Comparison of ENCODE assay signal across 27 cellular contexts in the genomic region with DNA sequence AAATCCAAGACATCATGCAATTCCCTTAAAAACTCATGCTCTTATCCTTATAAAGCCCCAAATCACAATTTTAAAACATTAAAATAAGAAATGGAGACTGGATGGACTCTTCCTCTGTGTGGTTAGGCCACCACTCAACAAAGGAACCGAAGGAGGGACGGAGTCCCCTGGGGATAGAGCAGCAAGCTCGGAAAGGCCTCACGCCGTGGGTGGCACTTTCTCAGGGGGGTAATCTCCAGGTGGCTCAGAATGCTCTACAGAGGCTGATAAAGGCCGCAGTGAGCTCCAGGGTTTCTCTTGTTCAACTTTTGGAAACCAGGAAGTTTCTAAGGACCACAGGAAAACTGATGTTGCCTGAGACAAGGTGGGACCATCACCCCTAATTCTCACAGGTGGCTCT. TPM values are rescaled to one million over a fixed set of nuclear protein-coding genes. Genes with fewer than 3 reads are reported as not detected.
"Had no signal": no experiment of that assay in that cellular context is flagged by ENCODE, and none has a peak within 500 bp of the region (broad histone marks: within the 10 kb centered on the region; RNA-seq: fewer than 3 reads in every experiment).

No MANE protein-coding gene starts in this region.

- H3K27me3 Mint-ChIP-seq: activated T-helper 17 cell treated with anti-CD3 and anti-CD28 coated beads, Interleukin-2, amount 50 U/mL, for 72 hours; memory B cell had no signal

- H3K27me3 ChIP-seq: heart right ventricle, neutrophil, ovary, right atrium auricular region, tibial artery had no signal

- H3K9me3 Mint-ChIP-seq: activated T-helper 17 cell treated with anti-CD3 and anti-CD28 coated beads, Interleukin-2, amount 50 U/mL, for 72 hours; memory B cell; nephron; stimulated activated naive CD8-positive, alpha-beta T cell treated with anti-CD3 and anti-CD28 coated beads, Interleukin-15, Interleukin-2, amounts not matched to agents 100 ng/mL and 50 ng/mL, for 24 hours had no signal

- DNase-seq: activated CD4-positive, alpha-beta T cell treated with anti-CD3 and anti-CD28 coated beads for 4 hours; activated CD4-positive, alpha-beta T cell treated with anti-CD3 and anti-CD28 coated beads, Interleukin-2, amount 50 U/mL, for 48 hours; activated CD4-positive, CD25-positive, alpha-beta regulatory T cell; amniotic stem cell; cerebellar nuclear complex; cortex of kidney; foreskin fibroblast; heart right ventricle; left colon; ovary; psoas muscle; stimulated activated CD4-positive, alpha-beta T cell treated with anti-CD3 and anti-CD28 coated beads, Interleukin-4, amount 100 ng/mL, for 24 hours; substantia nigra; tibial artery had no signal

- H3K27ac ChIP-seq: heart right ventricle, neutrophil, ovary, psoas muscle, right atrium auricular region, tibial artery had no signal

- H3K9me3 ChIP-seq: heart right ventricle, neutrophil, ovary, psoas muscle, right atrium auricular region, tibial artery had no signal

- H3K4me3 Mint-ChIP-seq: activated naive CD8-positive, alpha-beta T cell; activated T-helper 17 cell treated with anti-CD3 and anti-CD28 coated beads, Interleukin-2, amount 50 U/mL, for 72 hours; memory B cell; nephron; stimulated activated naive CD8-positive, alpha-beta T cell treated with anti-CD3 and anti-CD28 coated beads, Interleukin-15, Interleukin-2, amounts not matched to agents 100 ng/mL and 50 ng/mL, for 24 hours had no signal

- H3K4me1 ChIP-seq: right atrium auricular region had no signal

- ATAC-seq: activated T-helper 17 cell treated with anti-CD3 and anti-CD28 coated beads, Interleukin-2, amount 50 U/mL, for 72 hours; left colon; psoas muscle had no signal

- H3K27ac Mint-ChIP-seq: activated naive CD8-positive, alpha-beta T cell; activated T-helper 17 cell treated with anti-CD3 and anti-CD28 coated beads, Interleukin-2, amount 50 U/mL, for 72 hours; memory B cell; nephron; stimulated activated naive CD8-positive, alpha-beta T cell treated with anti-CD3 and anti-CD28 coated beads, Interleukin-15, Interleukin-2, amounts not matched to agents 100 ng/mL and 50 ng/mL, for 24 hours had no signal

- H3K4me3 ChIP-seq: heart right ventricle, ovary, psoas muscle, right atrium auricular region, tibial artery had no signal

- H3K36me3 ChIP-seq: neutrophil, ovary, right atrium auricular region had no signal

RNA-seq across cellular contexts. Expression of a gene that starts 23.2 kb away (rescaled TPM):
- total RNA-seq: bronchial epithelial cell, fibroblast of lung, heart right ventricle, myocyte, psoas muscle, right atrium auricular region, urinary bladder had no signal
- polyA plus RNA-seq: fibroblast of lung, heart right ventricle, keratinocyte, urinary bladder had no signal

RNA-seq across cellular contexts. Expression of a gene that starts 33.7 kb away (rescaled TPM):
- total RNA-seq: bronchial epithelial cell, epithelial cell of proximal tubule, fibroblast of lung, myocyte had no signal
- polyA plus RNA-seq: fibroblast of lung, keratinocyte had no signal
